15 cellular contexts compared by ENCODE assay signal in the genomic region with DNA sequence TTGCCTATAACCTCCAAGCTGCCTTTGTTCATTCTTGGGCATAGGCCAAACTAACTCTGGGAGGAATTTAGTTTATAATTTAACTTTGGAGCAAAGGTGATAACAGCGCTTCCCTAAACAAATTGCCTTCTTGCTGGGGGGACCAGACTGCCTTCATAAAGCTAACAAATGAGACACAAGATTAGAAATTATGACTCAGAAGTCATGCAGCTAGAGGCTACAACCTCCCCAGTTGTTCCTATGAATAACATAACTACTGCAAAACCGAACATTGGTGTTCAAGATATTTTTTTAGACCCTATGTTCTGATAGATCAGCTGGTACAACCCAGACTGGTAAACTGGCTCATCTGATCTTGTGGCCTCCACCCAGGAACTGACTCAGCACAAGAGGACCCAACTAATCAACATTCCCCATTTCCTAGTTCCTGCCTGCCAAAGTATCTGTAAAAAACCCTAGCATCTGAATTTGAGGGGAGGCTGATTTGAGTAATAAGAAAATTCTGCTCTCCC. TPM values are rescaled to one million over a fixed set of nuclear protein-coding genes. Genes with fewer than 3 reads are reported as not detected.
DNase-seq lines count a peak whose midpoint lies in the region; ATAC-seq and TF ChIP-seq lines count a peak whose summit lies in the region.
"Had no signal": no experiment of that assay in that cellular context is flagged by ENCODE, and none has a peak within 500 bp of the region (broad histone marks: within the 10 kb centered on the region; RNA-seq: fewer than 3 reads in every experiment).

No MANE protein-coding gene starts in this region.

- ATAC-seq in RWPE2 (ENCODE audit: low read depth) (peak; percentile 25; the same call in 1 of the 3 replicates), GM19395 (IDR thresholded peaks at IDR 0.05; ENCODE audit: unreplicated experiment) (no peak), HG03432 (IDR thresholded peaks at IDR 0.05; ENCODE audit: unreplicated experiment) (no peak), GM21528 (IDR thresholded peaks at IDR 0.05; ENCODE audit: low FRiP score, unreplicated experiment) (no peak)
- ATAC-seq: right cardiac atrium had no signal

- DNase-seq in H4 (ENCODE audit: low spot score) (peak; percentile 23), RWPE2 (ENCODE audit: low spot score) (no peak), fibroblast of the conjunctiva (ENCODE audit: low read depth) (peak; percentile 2), renal cortical epithelial cell (ENCODE audit: low read depth) (peak; percentile 65)
- no peak for DNase-seq in stimulated activated CD4-positive, alpha-beta T cell treated with anti-CD3 and anti-CD28 coated beads, Interleukin-2, amount 100 ng/mL, for 48 hours
- DNase-seq: activated naive CD8-positive, alpha-beta T cell treated with anti-CD3 and anti-CD28 coated beads, Interleukin-2, amount 10 ng/mL, durations not matched to agents 7 days and 5 days; CD4-positive, CD25-positive, alpha-beta regulatory T cell; naive B cell; right cardiac atrium had no signal

- H3K36me3 ChIP-seq in RWPE2 (ENCODE audit: low read depth): no peaks in the 10 kb centered on the region
- H3K36me3 ChIP-seq: SJSA1 had no signal

- TF ChIP-seq CTCF in RWPE2 (IDR thresholded peaks at IDR 0.05; ENCODE audit: poor library complexity, severe bottlenecking): no peak

- no peaks in the 10 kb centered on the region for H3K9me3 ChIP-seq in RWPE2 (ENCODE audit: severe bottlenecking)
- H3K9me3 ChIP-seq: SJSA1 had no signal

- H3K27ac ChIP-seq in RWPE2 (ENCODE audit: poor library complexity, severe bottlenecking): peak overlapping the region; percentile 46
- H3K27ac ChIP-seq: SJSA1 had no signal

- H3K4me3 ChIP-seq in RWPE2 (ENCODE audit: severe bottlenecking): no peak overlapping the region
- H3K4me3 ChIP-seq: SJSA1 had no signal

- no peaks in the 10 kb centered on the region for H3K27me3 ChIP-seq in RWPE2 (ENCODE audit: insufficient read depth, poor library complexity, severe bottlenecking)
- H3K27me3 ChIP-seq: SJSA1 had no signal

- peaks cover 11% of the 10 kb centered on the region for H3K4me1 ChIP-seq in RWPE2 (ENCODE audit: insufficient read depth, poor library complexity, severe bottlenecking)

RNA-seq across cellular contexts. Expression of a gene that starts 22.0 kb away (rescaled TPM):
- not detected in 2 replicates for total RNA-seq in H4 (2014; rRNA removed; shearing (Covaris generic))
- not detected in 2 replicates for total RNA-seq in renal cortical epithelial cell
- total RNA-seq: activated naive CD8-positive, alpha-beta T cell treated with anti-CD3 and anti-CD28 coated beads, Interleukin-2, amount 10 ng/mL, durations not matched to agents 7 days and 5 days; CD4-positive, CD25-positive, alpha-beta regulatory T cell; dermis microvascular lymphatic vessel endothelial cell; kidney epithelial cell; right cardiac atrium; SJSA1 had no signal

Comparison
In these comparisons a context has a peak if more than half of its experiments do, and no peak if none do; other contexts are left out.
1. DNase-seq: peak in H4 (single experiment), fibroblast of the conjunctiva (single experiment) and renal cortical epithelial cell (single experiment); none in RWPE2 (single experiment) and stimulated activated CD4-positive, alpha-beta T cell treated with anti-CD3 and anti-CD28 coated beads, Interleukin-2, amount 100 ng/mL, for 48 hours (0 of 2).